16 cellular contexts compared by ENCODE assay signal in the genomic region with DNA sequence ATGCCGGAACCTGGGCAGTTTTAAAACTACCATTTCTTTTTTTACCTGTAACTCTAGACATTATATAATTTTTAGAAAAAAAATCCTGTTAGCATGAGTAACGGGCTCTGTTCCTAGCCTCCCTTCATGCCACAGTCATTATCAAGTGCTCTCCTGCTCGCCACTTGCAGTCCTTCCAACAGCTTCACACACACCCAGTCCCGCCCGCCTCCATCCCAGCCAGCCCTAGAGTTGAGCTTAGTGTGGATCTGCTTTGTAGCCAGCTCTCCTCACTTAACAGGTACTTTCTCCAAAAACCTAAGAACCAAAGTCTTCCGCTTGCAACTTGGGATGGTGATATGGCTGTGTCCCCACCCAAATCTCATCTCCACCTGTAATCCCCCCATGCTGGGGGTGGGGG. TPM values are rescaled to one million over a fixed set of nuclear protein-coding genes. Genes with fewer than 3 reads are reported as not detected.
A peak's percentile ranks its signal among the peaks of the same experiment; 100 is the strongest.
DNase-seq lines count a peak whose midpoint lies in the region; ATAC-seq, FAIRE-seq and TF ChIP-seq lines count a peak whose summit lies in the region.
"Had no signal": no experiment of that assay in that cellular context is flagged by ENCODE, and none has a peak within 500 bp of the region (broad histone marks: within the 10 kb centered on the region; RNA-seq: fewer than 3 reads in every experiment).

No MANE protein-coding gene starts in this region.

- WGBS in transverse colon (ENCODE audit: low coverage in 1 of 2), 2 donors, result 85 to 89% methylated on average over 4 to 6 of the region's 6 CpGs
- no CpG with 5 or more reads among the region's 6 CpGs for WGBS in neuronal stem cell (ENCODE audit: extremely low coverage in 2 of 2, insufficient read length in 2 of 2, insufficient replicate concordance in 1 of 2), 2 donors

- H3K9me3 Mint-ChIP-seq in activated naive CD4-positive, alpha-beta T cell treated with anti-CD3 and anti-CD28 coated beads, Interleukin-2, amount 50 U/mL, for 72 hours, result no peaks in the 10 kb centered on the region
- H3K9me3 Mint-ChIP-seq in activated CD4-positive, alpha-beta memory T cell treated with anti-CD3 and anti-CD28 coated beads for 36 hours, result no peaks in the 10 kb centered on the region
- H3K9me3 Mint-ChIP-seq: neural crest cell had no signal

- in situ Hi-C loops in transverse colon (cut with MboI; ENCODE audit: low pct_ligation_motif_present in 1 of 4, low pct_unique_long_range_greater_than_20kb in 1 of 4, low sequenced_read_pairs in 3 of 4), result no loop called here

- H3K4me1 Mint-ChIP-seq in activated CD4-positive, alpha-beta memory T cell treated with anti-CD3 and anti-CD28 coated beads for 36 hours (ENCODE audit: low read depth), result peaks cover 21% of the 10 kb centered on the region

- no peak for DNase-seq in activated naive CD4-positive, alpha-beta T cell treated with anti-CD3 and anti-CD28 coated beads, Interleukin-2, amount 50 U/mL, for 72 hours (ENCODE audit: low spot score in 2 of 2)
- DNase-seq in activated naive CD4-positive, alpha-beta T cell (lab: John Stamatoyannopoulos, UW), result no peak
- no peak for DNase-seq in activated CD4-positive, alpha-beta memory T cell treated with anti-CD3 and anti-CD28 coated beads for 36 hours
- DNase-seq in left ventricle myocardium superior (peak; percentile 54), transverse colon (peak; percentile 46), HTR-8/SVneo (ENCODE audit: insufficient read length, low spot score) (no peak), neuronal stem cell (ENCODE audit: low spot score) (no peak)
- DNase-seq in stimulated activated CD8-positive, alpha-beta memory T cell treated with anti-CD3 and anti-CD28 coated beads, Interleukin-4, amount 100 ng/mL, for 48 hours, result no peak
- DNase-seq: GM23248; hippocampal formation; IMR-90; NCI-H1105; SJCRH30; stimulated activated CD4-positive, alpha-beta T cell treated with anti-CD3 and anti-CD28 coated beads, Interleukin-4, amount 100 ng/mL, for 4 hours; stimulated activated naive CD4-positive, alpha-beta T cell treated with Interleukin-2 at 50 U/mL for 16 hours had no signal

- no peaks in the 10 kb centered on the region for H3K79me1 ChIP-seq in neuronal stem cell (ENCODE audit: low read depth, low read length)

- POLR2A ChIA-PET in activated CD4-positive, alpha-beta memory T cell treated with anti-CD3 and anti-CD28 coated beads for 36 hours (lab: Charles Lee), result no interaction called here

- no peak overlapping the region for H2BK15ac ChIP-seq in neuronal stem cell (ENCODE audit: low read length)

- no peak overlapping the region for H4K8ac ChIP-seq in neuronal stem cell (ENCODE audit: low read depth, low read length)

- CTCF ChIA-PET in activated CD4-positive, alpha-beta memory T cell treated with anti-CD3 and anti-CD28 coated beads for 36 hours (lab: Charles Lee), result interaction anchor here (1.0 kb wide), 1 partner anchor 241 kb away, joined by 3 read pairs; no protein-coding TSS in a partner anchor

- no peak overlapping the region for H2BK120ac ChIP-seq in neuronal stem cell (ENCODE audit: low read depth, low read length)

- H3K36me3 Mint-ChIP-seq in activated naive CD4-positive, alpha-beta T cell treated with anti-CD3 and anti-CD28 coated beads, Interleukin-2, amount 50 U/mL, for 72 hours, result peaks cover 21 to 33% of the 10 kb centered on the region in 2 donors
- H3K36me3 Mint-ChIP-seq in activated CD4-positive, alpha-beta memory T cell treated with anti-CD3 and anti-CD28 coated beads for 36 hours, result peaks cover 75% of the 10 kb centered on the region

- H3K23ac ChIP-seq in neuronal stem cell (ENCODE audit: low read depth, low read length, poor library complexity), result no peak overlapping the region

- no peak overlapping the region for H3K9ac ChIP-seq in neuronal stem cell (ENCODE audit: low read depth, low read length, poor library complexity)
- H3K9ac ChIP-seq: GM23248 had no signal

- H2BK5ac ChIP-seq in neuronal stem cell (ENCODE audit: low read length), result no peak overlapping the region

- H3K27ac Mint-ChIP-seq in activated naive CD4-positive, alpha-beta T cell treated with anti-CD3 and anti-CD28 coated beads, Interleukin-2, amount 50 U/mL, for 72 hours, result peak overlapping the region; percentile 70 to 95
- peak overlapping the region; percentile 64 for H3K27ac Mint-ChIP-seq in activated CD4-positive, alpha-beta memory T cell treated with anti-CD3 and anti-CD28 coated beads for 36 hours

- H3K4me3 ChIP-seq in transverse colon, result no peak overlapping the region
- H3K4me3 ChIP-seq in neuronal stem cell (ENCODE audit: low read length in 2 of 2), result no peak overlapping the region
- H3K4me3 ChIP-seq: GM23248, SJCRH30 had no signal

- H3K27me3 ChIP-seq in transverse colon, result no peaks in the 10 kb centered on the region
- no peaks in the 10 kb centered on the region for H3K27me3 ChIP-seq in neuronal stem cell (ENCODE audit: control insufficient read depth in 3 of 3, insufficient read depth in 3 of 3, low read depth in 1 of 3, low read length in 3 of 3)
- H3K27me3 ChIP-seq: SJCRH30 had no signal

- H3K18ac ChIP-seq in neuronal stem cell (ENCODE audit: low read length), result no peak overlapping the region

- TF ChIP-seq CTCF in transverse colon (IDR thresholded peaks at IDR 0.05), result no peak

- H2BK12ac ChIP-seq in neuronal stem cell (ENCODE audit: low read length), result no peak overlapping the region

- H3K36me3 ChIP-seq in transverse colon (peaks cover 0 to 68% (median 25%) of the 10 kb centered on the region in 4 donors), neuronal stem cell (replicated peaks in 1 of 2; ENCODE audit: control insufficient read depth in 2 of 2, insufficient read depth in 2 of 2, low read length in 2 of 2) (peaks cover 59 to 89% of the 10 kb centered on the region in 2 donors)

- no peak overlapping the region for H3K4me3 Mint-ChIP-seq in activated CD4-positive, alpha-beta memory T cell treated with anti-CD3 and anti-CD28 coated beads for 36 hours
- H3K4me3 Mint-ChIP-seq: neural crest cell had no signal

- H2AK5ac ChIP-seq in neuronal stem cell (ENCODE audit: low read depth, low read length), result no peak overlapping the region

- H3K27ac ChIP-seq in transverse colon (no peak overlapping the region), neuronal stem cell (replicated peaks; ENCODE audit: low read length) (no peak overlapping the region)
- H3K27ac ChIP-seq: GM23248, SJCRH30 had no signal

- intact Hi-C loops in activated CD4-positive, alpha-beta memory T cell treated with anti-CD3 and anti-CD28 coated beads for 36 hours (cut with micrococcal nuclease), result loop anchor here (5.0 kb wide), 1 partner anchor 45 kb away; no protein-coding TSS in a partner anchor
- intact Hi-C loops in left ventricle myocardium superior (cut with micrococcal nuclease), result loop anchor here (10.0 kb wide), 1 partner anchor 53 kb away; no protein-coding TSS in a partner anchor
- intact Hi-C loops in transverse colon (cut with DNase I; ENCODE audit: low total_unique reads), result no loop called here

- no peak overlapping the region for H3K4me2 ChIP-seq in neuronal stem cell (ENCODE audit: insufficient read depth, low read length, poor library complexity, severe bottlenecking)

- ATAC-seq in activated naive CD4-positive, alpha-beta T cell treated with anti-CD3 and anti-CD28 coated beads, Interleukin-2, amount 50 U/mL, for 72 hours, result no peak
- peak; percentile 24 for ATAC-seq in left ventricle myocardium superior

- TF ChIP-seq POLR2A in transverse colon (IDR thresholded peaks at IDR 0.05), result no peak

- H2AFZ ChIP-seq in neuronal stem cell (ENCODE audit: low read length), result no peak overlapping the region
- H2AFZ ChIP-seq: GM23248 had no signal

- no peaks in the 10 kb centered on the region for H3K9me3 ChIP-seq in transverse colon
- H3K9me3 ChIP-seq in neuronal stem cell (replicated peaks in 1 of 2; ENCODE audit: control insufficient read depth in 2 of 2, insufficient read depth in 1 of 2, low read depth in 1 of 2, low read length in 2 of 2), result no peaks in the 10 kb centered on the region
- H3K9me3 ChIP-seq: SJCRH30 had no signal

- peaks cover 6 to 8% (median 8%) of the 10 kb centered on the region in 4 donors for H3K4me1 ChIP-seq in transverse colon
- peaks cover 2% of the 10 kb centered on the region in 2 donors for H3K4me1 ChIP-seq in neuronal stem cell (ENCODE audit: control insufficient read depth in 2 of 2, insufficient read depth in 1 of 2, low read depth in 1 of 2, low read length in 2 of 2)
- H3K4me1 ChIP-seq: SJCRH30 had no signal

- H3K27me3 Mint-ChIP-seq in activated CD4-positive, alpha-beta memory T cell treated with anti-CD3 and anti-CD28 coated beads for 36 hours, result no peaks in the 10 kb centered on the region

- TF ChIP-seq EP300 in transverse colon (IDR thresholded peaks at IDR 0.05; ENCODE audit: low read depth), result no peak

- no peak overlapping the region for H3K4ac ChIP-seq in neuronal stem cell (ENCODE audit: low read length)

- no peak overlapping the region for H4K91ac ChIP-seq in neuronal stem cell (ENCODE audit: low read depth, low read length, poor library complexity)

- H3K14ac ChIP-seq in neuronal stem cell (ENCODE audit: low read length), result no peak overlapping the region

- FAIRE-seq in HTR-8/SVneo (lab: Jason Lieb, UNC), result no peak

RNA-seq across cellular contexts. Expression of a gene that starts 51.5 kb away (rescaled TPM):
- total RNA-seq in activated naive CD4-positive, alpha-beta T cell treated with anti-CD3 and anti-CD28 coated beads, Interleukin-2, amount 50 U/mL, for 72 hours, result 100 to 1,000 TPM; 187 to 207 TPM
- total RNA-seq in activated CD4-positive, alpha-beta memory T cell treated with anti-CD3 and anti-CD28 coated beads for 36 hours, result 100 to 1,000 TPM; 255 to 256 TPM
- 195 TPM for total RNA-seq in left ventricle myocardium superior
- total RNA-seq in transverse colon, result 100 to 1,000 TPM; 149 to 430 (median 319) TPM
- 32.4 TPM for polyA plus RNA-seq in neuronal stem cell (2013, experiment 1 of 2)
- 32.9 TPM for polyA plus RNA-seq in neuronal stem cell (2013, experiment 2 of 2)

Comparison
In these comparisons a context has a peak if more than half of its experiments do, and no peak if none do; other contexts are left out.
1. DNase-seq: peak in left ventricle myocardium superior (single experiment) and transverse colon (single experiment); none in activated naive CD4-positive, alpha-beta T cell treated with anti-CD3 and anti-CD28 coated beads, Interleukin-2, amount 50 U/mL, for 72 hours (0 of 2), activated naive CD4-positive, alpha-beta T cell (0 of 4), activated CD4-positive, alpha-beta memory T cell treated with anti-CD3 and anti-CD28 coated beads for 36 hours (single experiment), HTR-8/SVneo (single experiment), neuronal stem cell (single experiment) and stimulated activated CD8-positive, alpha-beta memory T cell treated with anti-CD3 and anti-CD28 coated beads, Interleukin-4, amount 100 ng/mL, for 48 hours (single experiment).